13 cellular contexts compared by ENCODE assay signal in genomic region chr1:101148987-101149386, GRCh38.
DNase-seq lines count a peak whose midpoint lies in the region; ATAC-seq and TF ChIP-seq lines count a peak whose summit lies in the region.
"Had no signal": no experiment of that assay in that cellular context is flagged by ENCODE, and none has a peak within 500 bp of the region (broad histone marks: within the 10 kb centered on the region; RNA-seq: fewer than 3 reads in every experiment).

No MANE protein-coding gene starts in this region.

- H3K9me3 ChIP-seq in KOPT-K1 (ENCODE audit: insufficient read depth, low read length, poor library complexity, severe bottlenecking) (no peaks in the 10 kb centered on the region), neural cell (ENCODE audit: low read length) (no peaks in the 10 kb centered on the region)

- H3K9me3 Mint-ChIP-seq in chondrocyte (ENCODE audit: low read depth), result no peaks in the 10 kb centered on the region
- H3K9me3 Mint-ChIP-seq: activated T-helper 17 cell treated with anti-CD3 and anti-CD28 coated beads, Interleukin-2, amount 50 U/mL, for 72 hours had no signal

- TF ChIP-seq EP300 in neural cell (conservative IDR thresholded peaks at IDR 0.05; ENCODE audit: poor library complexity, severe bottlenecking), result no peak

- H3K9me2 ChIP-seq in neural cell (ENCODE audit: insufficient read depth, low read length), result no peaks in the 10 kb centered on the region

- no peaks in the 10 kb centered on the region for H3K4me1 Mint-ChIP-seq in chondrocyte (ENCODE audit: low read depth)

- H2AFZ ChIP-seq in neural cell (ENCODE audit: low read depth, low read length), result no peak overlapping the region

- H4K20me1 ChIP-seq in neural cell (ENCODE audit: insufficient read depth), result no peaks in the 10 kb centered on the region

- no peak overlapping the region for H3K4me3 Mint-ChIP-seq in chondrocyte (ENCODE audit: unreplicated experiment)
- H3K4me3 Mint-ChIP-seq: activated T-helper 17 cell treated with anti-CD3 and anti-CD28 coated beads, Interleukin-2, amount 50 U/mL, for 72 hours had no signal

- H3K27me3 ChIP-seq in neural cell (ENCODE audit: insufficient read depth, low read depth, low read length), result no peaks in the 10 kb centered on the region

- no peak for TF ChIP-seq RAD21 in neural cell (conservative IDR thresholded peaks at IDR 0.05)

- TF ChIP-seq CTCF in neural cell (IDR thresholded peaks at IDR 0.05; ENCODE audit: poor library complexity, severe bottlenecking) (no peak), chondrocyte (IDR thresholded peaks at IDR 0.05) (no peak)

- no peak for ATAC-seq in GM18502 (IDR thresholded peaks at IDR 0.05; ENCODE audit: poor library complexity, unreplicated experiment)
- ATAC-seq: activated T-helper 17 cell treated with anti-CD3 and anti-CD28 coated beads, Interleukin-2, amount 50 U/mL, for 72 hours had no signal

- no peaks in the 10 kb centered on the region for H3K36me3 Mint-ChIP-seq in chondrocyte (ENCODE audit: low read depth)

- peak overlapping the region; percentile 34 for H3K4me3 ChIP-seq in neural cell (ENCODE audit: low read length)

- H3K36me3 ChIP-seq in KOPT-K1 (ENCODE audit: insufficient read depth, low read length) (no peaks in the 10 kb centered on the region), neural cell (ENCODE audit: insufficient read depth, low read length) (no peaks in the 10 kb centered on the region)

- no peaks in the 10 kb centered on the region for H3K27me3 Mint-ChIP-seq in chondrocyte (ENCODE audit: low read depth)
- H3K27me3 Mint-ChIP-seq: activated T-helper 17 cell treated with anti-CD3 and anti-CD28 coated beads, Interleukin-2, amount 50 U/mL, for 72 hours had no signal

- H3K27ac Mint-ChIP-seq in chondrocyte (ENCODE audit: unreplicated experiment), result no peak overlapping the region
- H3K27ac Mint-ChIP-seq: activated T-helper 17 cell treated with anti-CD3 and anti-CD28 coated beads, Interleukin-2, amount 50 U/mL, for 72 hours had no signal

- H3K4me2 ChIP-seq in neural cell (ENCODE audit: low read length), result peak overlapping the region; percentile 14

- H3K9ac ChIP-seq in neural cell (ENCODE audit: low read length), result no peak overlapping the region

- H3K27ac ChIP-seq in KOPT-K1 (ENCODE audit: low read depth, low read length, poor library complexity, severe bottlenecking) (peak overlapping the region; percentile 42), neural cell (ENCODE audit: low read length) (no peak overlapping the region)
- H3K27ac ChIP-seq: C4-2B had no signal

- peak; percentile 38 for DNase-seq in AG20443 (ENCODE audit: low spot score)
- DNase-seq in dermis blood vessel endothelial cell, result peak; percentile 79
- no peak for DNase-seq in stimulated activated CD4-positive, alpha-beta T cell treated with anti-CD3 and anti-CD28 coated beads, Interleukin-12 subunit alpha, Interleukin-12 subunit beta, amount 100 ng/mL, for 4 hours
- DNase-seq in chondrocyte (ENCODE audit: low spot score), result no peak
- no peak for DNase-seq in SIG-M5 treated with dmso at 0.1 percent for 504 hours (lab: John Stamatoyannopoulos, UW; ENCODE audit: unreplicated experiment)
- DNase-seq: activated CD4-positive, CD25-positive, alpha-beta regulatory T cell treated with anti-CD3 and anti-CD28 coated beads, Interleukin-2, amount 50 U/mL, for 72 hours; GOT3; NCI-H774 had no signal

- H3K79me2 ChIP-seq in neural cell (replicated peaks; ENCODE audit: insufficient read depth, low read length), result no peaks in the 10 kb centered on the region

- no peaks in the 10 kb centered on the region for H3F3A ChIP-seq in neural cell (ENCODE audit: insufficient read depth, low read length, poor library complexity, severe bottlenecking)

TF ChIP-seq in neural cell, 6 proteins besides CTCF, POLR2A, EP300 and RAD21:
- no peak for TF ChIP-seq SMC3 (conservative IDR thresholded peaks at IDR 0.05; ENCODE audit: poor library complexity)
- TF ChIP-seq EZH2 (IDR thresholded peaks at IDR 0.05; ENCODE audit: borderline replicate concordance, insufficient read depth, low read length, poor library complexity, severe bottlenecking), result no peak
- TF ChIP-seq TAF1 (IDR thresholded peaks at IDR 0.05; ENCODE audit: low read depth), result no peak
- TF ChIP-seq MXI1 (conservative IDR thresholded peaks at IDR 0.05; ENCODE audit: poor library complexity, severe bottlenecking), result no peak
- no peak for TF ChIP-seq REST (IDR thresholded peaks at IDR 0.05; ENCODE audit: borderline replicate concordance)
- TF ChIP-seq POLR2AphosphoS5 (IDR thresholded peaks at IDR 0.05), result no peak
TF ChIP-seq in neural cell: peak in this region for 0.

Comparison
In these comparisons a context has a peak if more than half of its experiments do, and no peak if none do; other contexts are left out.
1. DNase-seq: peak in AG20443 (single experiment) and dermis blood vessel endothelial cell (single experiment); none in stimulated activated CD4-positive, alpha-beta T cell treated with anti-CD3 and anti-CD28 coated beads, Interleukin-12 subunit alpha, Interleukin-12 subunit beta, amount 100 ng/mL, for 4 hours (single experiment), chondrocyte (single experiment) and SIG-M5 treated with dmso at 0.1 percent for 504 hours (single experiment).